ENCODE assay signal across 8 cellular contexts in genomic region chr19:43519436-43520088, GRCh38. TPM values are rescaled to one million over a fixed set of nuclear protein-coding genes. Genes with fewer than 3 reads are reported as not detected.
A peak's percentile ranks its signal among the peaks of the same experiment; 100 is the strongest.
DNase-seq lines count a peak whose midpoint lies in the region; ATAC-seq, FAIRE-seq and TF ChIP-seq lines count a peak whose summit lies in the region.

No MANE protein-coding gene starts in this region.

- no peak overlapping the region for H3K4me3 ChIP-seq in uterus

- intact Hi-C loops in posterior cingulate gyrus (cut with DNase I) (loop anchor here (1.0 kb wide), 1 partner anchor 72 kb away; no protein-coding TSS in a partner anchor), uterus (cut with DNase I; ENCODE audit: low total_unique reads) (loop anchor here (2.0 to 5.0 kb wide), 2 partner anchors 57 to 73 kb away; no protein-coding TSS in a partner anchor)

- no peaks in the 10 kb centered on the region for H3K27me3 ChIP-seq in uterus

- no peaks in the 10 kb centered on the region for H3K36me3 ChIP-seq in uterus

- ATAC-seq in HG03442 (IDR thresholded peaks at IDR 0.05; ENCODE audit: unreplicated experiment): no peak

- TF ChIP-seq CTCF in uterus (IDR thresholded peaks at IDR 0.05): peak; percentile 80 to 95 (median 90)

- no peak overlapping the region for H3K27ac ChIP-seq in uterus

- no peaks in the 10 kb centered on the region for H3K4me1 ChIP-seq in uterus

- FAIRE-seq in G401.6 (lab: Jason Lieb, UNC): peak; percentile 98

- no peak for TF ChIP-seq POLR2A in uterus (IDR thresholded peaks at IDR 0.05)

- peak; percentile 48 for DNase-seq in NCI-H1092 treated with DMSO at 0.1 percent for 48 hours (lab: John Stamatoyannopoulos, UW)
- peak; percentile 17 for DNase-seq in SKM-1 (lab: John Stamatoyannopoulos, UW; ENCODE audit: unreplicated experiment)
- DNase-seq in activated naive CD4-positive, alpha-beta T cell treated with anti-CD3 and anti-CD28 coated beads, Interleukin-2, amount 50 U/mL, for 16 hours: peak; percentile 83
- peak; percentile 91 for DNase-seq in glomerular visceral epithelial cell (ENCODE audit: extremely low spot score)
- DNase-seq in posterior cingulate gyrus: peak in 9 of 10 donors; percentile 64 to 97 (median 87)
- DNase-seq in uterus: peak; percentile 76 to 80

- no peaks in the 10 kb centered on the region for H3K9me3 ChIP-seq in uterus

RNA-seq across cellular contexts. Expression of gene ETHE1, which starts 7.4 kb away (rescaled TPM):
- 10 to 100 TPM in 2 of 4 donors, 1 to 10 TPM in 1, under 1 TPM in 1; 0.77 to 29.0 (median 12.5) TPM for total RNA-seq in uterus

RNA-seq across cellular contexts. Expression of gene ZNF575, which starts 13.4 kb away (rescaled TPM):
- 1 to 10 TPM in 1 of 4 donors, under 1 TPM in 1, not detected in 2; 0.21 to 2.8 TPM for total RNA-seq in uterus

RNA-seq across cellular contexts. Expression of gene PHLDB3, which starts 15.0 kb away (rescaled TPM):
- 10 to 100 TPM in 2 of 4 donors, under 1 TPM in 2; 0.51 to 27.1 (median 6.1) TPM for total RNA-seq in uterus

RNA-seq across cellular contexts. Expression of gene LYPD3, which starts 54.2 kb away (rescaled TPM):
- total RNA-seq in uterus: 1 to 10 TPM in 1 of 4 donors, under 1 TPM in 1, not detected in 2; 0.28 to 2.4 TPM

RNA-seq across cellular contexts. Expression of gene XRCC1, which starts 55.8 kb away (rescaled TPM):
- 10 to 100 TPM; 22.7 to 53.2 (median 30.7) TPM for total RNA-seq in uterus

Comparison
In these comparisons a context has a peak if more than half of its experiments do, and no peak if none do; other contexts are left out.
1. DNase-seq: peak in every context shown above with its lines; median percentile 91 in glomerular visceral epithelial cell; 87 in posterior cingulate gyrus; 83 in activated naive CD4-positive, alpha-beta T cell treated with anti-CD3 and anti-CD28 coated beads, Interleukin-2, amount 50 U/mL, for 16 hours; 78 in uterus; 48 in NCI-H1092 treated with DMSO at 0.1 percent for 48 hours; 17 in SKM-1.